8 cellular contexts compared by ENCODE assay signal in the genomic region with DNA sequence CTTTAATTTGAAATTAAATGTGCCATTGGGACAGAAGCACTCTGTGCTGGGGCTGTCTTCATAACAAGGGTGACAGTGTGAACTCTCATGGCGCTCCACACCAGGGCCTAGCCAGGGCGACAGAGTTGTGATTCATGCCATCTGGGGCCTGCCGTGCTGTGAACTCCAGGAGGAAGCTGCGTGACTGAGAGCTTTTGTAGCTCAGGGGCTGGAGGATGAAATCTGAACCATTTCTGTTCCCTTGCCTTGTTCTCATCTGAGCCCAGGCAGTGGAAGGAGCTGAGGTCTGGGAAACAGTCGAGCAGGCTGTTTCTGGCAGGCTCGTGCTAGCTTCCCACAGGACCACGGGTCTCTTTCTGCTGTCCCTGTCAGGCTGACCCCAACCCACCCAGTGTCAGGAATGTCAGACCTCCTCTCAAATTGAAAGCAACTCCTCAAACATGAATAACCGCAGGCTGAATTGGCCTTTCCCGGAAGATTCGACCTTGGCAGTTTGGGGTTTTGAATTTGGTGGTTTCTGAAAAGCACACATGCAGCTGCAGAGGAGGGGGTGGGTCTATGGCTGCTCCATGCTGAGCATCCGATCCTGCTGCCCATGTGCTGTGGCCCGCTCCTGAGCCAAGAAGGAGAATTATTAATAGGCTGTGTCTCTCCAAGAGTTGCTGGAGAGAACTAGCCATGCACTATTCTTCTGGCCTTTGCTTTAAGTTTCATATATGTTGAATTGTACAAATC.
DNase-seq lines count a peak whose midpoint lies in the region; ATAC-seq and TF ChIP-seq lines count a peak whose summit lies in the region.
"Had no signal": no experiment of that assay in that cellular context is flagged by ENCODE, and none has a peak within 500 bp of the region (broad histone marks: within the 10 kb centered on the region; RNA-seq: fewer than 3 reads in every experiment).

No MANE protein-coding gene starts in this region.

- TF ChIP-seq CTCF in suprapubic skin (IDR thresholded peaks at IDR 0.05) (no peak), foreskin keratinocyte (conservative IDR thresholded peaks at IDR 0.05) (no peak)

- H3K4me3 ChIP-seq in suprapubic skin = peak overlapping the region; percentile 13

- H3K36me3 ChIP-seq in suprapubic skin = no peaks in the 10 kb centered on the region

- H3K27ac ChIP-seq in suprapubic skin = peak overlapping the region; percentile 66
- no peak overlapping the region for H3K27ac ChIP-seq in foreskin keratinocyte

- no peak for TF ChIP-seq EP300 in suprapubic skin (IDR thresholded peaks at IDR 0.05)

- H3K9me3 ChIP-seq in suprapubic skin = no peaks in the 10 kb centered on the region

- H3K4me1 ChIP-seq in suprapubic skin (peaks cover 27% of the 10 kb centered on the region), foreskin keratinocyte (no peaks in the 10 kb centered on the region)

- no peak for ATAC-seq in foreskin keratinocyte

- no peak for TF ChIP-seq POLR2A in suprapubic skin (IDR thresholded peaks at IDR 0.05)

- WGBS in suprapubic skin = 63% methylated on average over 10 of the region's 12 CpGs

- H3K27me3 ChIP-seq in suprapubic skin (no peaks in the 10 kb centered on the region), foreskin keratinocyte (peaks cover 3% of the 10 kb centered on the region)

- DNase-seq in LHCN-M2 (ENCODE audit: low read depth) (peak; percentile 87), astrocyte of the hippocampus (ENCODE audit: low read depth, low spot score) (peak; percentile 76), iris pigment epithelial cell (ENCODE audit: low read depth) (peak; percentile 75), suprapubic skin (ENCODE audit: low spot score in 2 of 2) (no peak), SW 1271 (lab: John Stamatoyannopoulos, UW) (no peak), foreskin keratinocyte (no peak)
- no peak for DNase-seq in activated CD4-positive, alpha-beta T cell treated with anti-CD3 and anti-CD28 coated beads for 4 hours
- DNase-seq: activated T-cell treated with anti-CD3 and anti-CD28 coated beads, Interleukin-2, amount 50 U/mL, for 24 hours had no signal

Comparison
In these comparisons a context has a peak if more than half of its experiments do, and no peak if none do; other contexts are left out.
1. DNase-seq: peak in LHCN-M2 (single experiment), astrocyte of the hippocampus (single experiment) and iris pigment epithelial cell (single experiment); none in suprapubic skin (0 of 2), SW 1271 (0 of 2), foreskin keratinocyte (0 of 2) and activated CD4-positive, alpha-beta T cell treated with anti-CD3 and anti-CD28 coated beads for 4 hours (0 of 2).